ENCODE assay signal across 8 cellular contexts in the genomic region with DNA sequence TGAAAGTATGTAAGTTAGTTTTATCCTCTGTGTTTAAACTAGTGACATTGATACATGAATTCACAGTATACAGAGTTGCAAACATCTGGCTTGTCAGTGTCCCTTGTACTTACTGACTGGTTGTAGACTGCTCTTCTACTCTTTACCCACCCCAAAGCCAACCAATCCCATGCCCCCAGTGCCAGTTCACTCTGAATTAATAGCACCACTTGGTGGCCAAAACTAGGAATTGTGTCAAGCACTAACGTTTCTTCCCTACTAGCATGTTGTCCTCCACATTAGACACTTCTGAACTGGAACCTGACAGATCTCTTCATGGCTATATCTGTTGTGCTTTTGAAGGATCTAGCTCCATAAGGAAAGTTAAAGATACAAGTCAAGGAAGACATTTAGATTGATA. TPM values are rescaled to one million over a fixed set of nuclear protein-coding genes. Genes with fewer than 3 reads are reported as not detected.
DNase-seq lines count a peak whose midpoint lies in the region; ATAC-seq, FAIRE-seq and TF ChIP-seq lines count a peak whose summit lies in the region.

No MANE protein-coding gene starts in this region.

- no peaks in the 10 kb centered on the region for H3K4me1 ChIP-seq in prostate gland (replicated peaks)

- no peak for ATAC-seq in HG03097 (IDR thresholded peaks at IDR 0.05; ENCODE audit: low FRiP score, unreplicated experiment)

- no peak for DNase-seq in D721Med (ENCODE audit: insufficient read length, low spot score)
- DNase-seq in H54 (ENCODE audit: insufficient read length, low spot score), result peak; percentile 26
- DNase-seq in OCI-M1 (lab: John Stamatoyannopoulos, UW), result peak; percentile 60
- DNase-seq in fibroblast of the conjunctiva (ENCODE audit: low read depth), result peak; percentile 21
- DNase-seq in cerebellum (ENCODE audit: low spot score), result no peak
- no peak for DNase-seq in inferior parietal cortex (ENCODE audit: extremely low spot score)
- no peak for DNase-seq in prostate gland (ENCODE audit: low spot score)

- TF ChIP-seq CTCF in D721Med (IDR thresholded peaks at IDR 0.05; ENCODE audit: insufficient read depth, missing control alignments) (peak; percentile 70), prostate gland (IDR thresholded peaks at IDR 0.05) (peak in 2 of 4 experiments; percentile 12 to 20)

- no peaks in the 10 kb centered on the region for H3K36me3 ChIP-seq in prostate gland

- WGBS in prostate gland, result 0% methylated on average over 1 of the region's 1 CpG

- no peak for FAIRE-seq in D721Med (lab: Jason Lieb, UNC)
- peak; percentile 84 for FAIRE-seq in H54 (lab: Jason Lieb, UNC)

- no peaks in the 10 kb centered on the region for H3K9me3 ChIP-seq in prostate gland

- intact Hi-C loops in prostate gland (cut with DNase I), result no loop called here

- no peaks in the 10 kb centered on the region for H3K27me3 ChIP-seq in prostate gland (replicated peaks; ENCODE audit: insufficient read depth)

- no peak overlapping the region for H3K27ac ChIP-seq in prostate gland

- TF ChIP-seq POLR2A in H54 (IDR thresholded peaks at IDR 0.05; ENCODE audit: low read depth, low read length) (no peak), prostate gland (IDR thresholded peaks at IDR 0.05) (no peak)

- H3K4me3 ChIP-seq in prostate gland, result no peak overlapping the region

RNA-seq across cellular contexts. Expression of gene OTX1, which starts 27.2 kb away (rescaled TPM):
- total RNA-seq in cerebellum (not detected), prostate gland (1 to 10 TPM; 2.0 to 2.2 TPM)

Comparison
In these comparisons a context has a peak if more than half of its experiments do, and no peak if none do; other contexts are left out.
1. DNase-seq: peak in H54 (single experiment), OCI-M1 (single experiment) and fibroblast of the conjunctiva (single experiment); none in D721Med (single experiment), cerebellum (single experiment), inferior parietal cortex (single experiment) and prostate gland (single experiment).